Comparison of ENCODE assay signal across 8 cellular contexts in the genomic region with DNA sequence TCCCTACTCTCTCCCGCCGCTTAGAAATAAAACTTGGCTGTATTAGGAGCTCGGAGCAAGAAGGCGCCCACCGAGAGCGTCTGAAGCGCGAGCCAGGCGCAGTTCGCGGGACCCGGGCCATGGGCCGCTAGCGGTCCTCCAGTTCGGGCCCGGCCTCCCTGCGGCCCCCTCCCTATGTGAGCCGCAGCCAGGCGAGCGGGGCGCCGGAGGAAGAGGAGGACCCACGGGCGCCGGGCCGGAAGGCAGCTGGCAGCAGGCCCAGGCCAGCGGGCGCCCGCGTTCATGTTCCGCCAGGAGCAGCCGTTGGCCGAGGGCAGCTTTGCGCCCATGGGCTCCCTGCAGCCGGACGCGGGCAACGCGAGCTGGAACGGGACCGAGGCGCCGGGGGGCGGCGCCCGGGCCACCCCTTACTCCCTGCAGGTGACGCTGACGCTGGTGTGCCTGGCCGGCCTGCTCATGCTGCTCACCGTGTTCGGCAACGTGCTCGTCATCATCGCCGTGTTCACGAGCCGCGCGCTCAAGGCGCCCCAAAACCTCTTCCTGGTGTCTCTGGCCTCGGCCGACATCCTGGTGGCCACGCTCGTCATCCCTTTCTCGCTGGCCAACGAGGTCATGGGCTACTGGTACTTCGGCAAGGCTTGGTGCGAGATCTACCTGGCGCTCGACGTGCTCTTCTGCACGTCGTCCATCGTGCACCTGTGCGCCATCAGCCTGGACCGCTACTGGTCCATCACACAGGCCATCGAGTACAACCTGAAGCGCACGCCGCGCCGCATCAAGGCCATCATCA. TPM values are rescaled to one million over a fixed set of nuclear protein-coding genes. Genes with fewer than 3 reads are reported as not detected.
DNase-seq lines count a peak whose midpoint lies in the region; ATAC-seq and TF ChIP-seq lines count a peak whose summit lies in the region.

No MANE protein-coding gene starts in this region.

- no peaks in the 10 kb centered on the region for H3K9me3 ChIP-seq in prostate gland

- WGBS in prostate gland: 12% methylated on average over 41 of the region's 82 CpGs

- peak overlapping the region; percentile 32 to 33 for H3K4me3 ChIP-seq in prostate gland

- no peak for TF ChIP-seq CTCF in VCaP (conservative IDR thresholded peaks at IDR 0.05)
- no peak for TF ChIP-seq CTCF in prostate gland (IDR thresholded peaks at IDR 0.05)

- H3K27me3 ChIP-seq in prostate gland (replicated peaks; ENCODE audit: insufficient read depth): peaks cover 8% of the 10 kb centered on the region

- intact Hi-C loops in prostate gland (cut with DNase I): loop anchor here (10.0 kb wide), 1 partner anchor 1057 kb away; no protein-coding TSS in a partner anchor

- TF ChIP-seq POLR2A in prostate gland (IDR thresholded peaks at IDR 0.05): no peak

- no peaks in the 10 kb centered on the region for H3K36me3 ChIP-seq in prostate gland

- H3K4me1 ChIP-seq in prostate gland (replicated peaks): peaks cover 4% of the 10 kb centered on the region

- no peak for ATAC-seq in HG02571 (IDR thresholded peaks at IDR 0.05; ENCODE audit: unreplicated experiment)

- DNase-seq in DMS 273 (lab: John Stamatoyannopoulos, UW; ENCODE audit: unreplicated experiment) (peak; percentile 60), DMS 273 treated with DMSO at 0.1 percent for 48 hours (lab: John Stamatoyannopoulos, UW) (no peak), foreskin melanocyte (peak; percentile 13), prostate gland (ENCODE audit: low spot score) (no peak), superior temporal gyrus (ENCODE audit: extremely low spot score) (no peak), ureter (ENCODE audit: low spot score) (no peak)

- H3K27ac ChIP-seq in VCaP (peak overlapping the region; percentile 69), prostate gland (no peak overlapping the region)

RNA-seq across cellular contexts. Expression of a gene that starts 1.1 kb away (rescaled TPM):
- total RNA-seq in prostate gland (10 to 100 TPM in 1 of 2 donors, under 1 TPM in 1; 0.41 to 12.3 TPM), ureter (7.2 TPM)

Comparison
In these comparisons a context has a peak if more than half of its experiments do, and no peak if none do; other contexts are left out.
1. DNase-seq: peak in DMS 273 (single experiment) and foreskin melanocyte (single experiment); none in DMS 273 treated with DMSO at 0.1 percent for 48 hours (single experiment), prostate gland (single experiment), superior temporal gyrus (single experiment) and ureter (single experiment).